ENCODE assay signal across 22 cellular contexts in the genomic region with DNA sequence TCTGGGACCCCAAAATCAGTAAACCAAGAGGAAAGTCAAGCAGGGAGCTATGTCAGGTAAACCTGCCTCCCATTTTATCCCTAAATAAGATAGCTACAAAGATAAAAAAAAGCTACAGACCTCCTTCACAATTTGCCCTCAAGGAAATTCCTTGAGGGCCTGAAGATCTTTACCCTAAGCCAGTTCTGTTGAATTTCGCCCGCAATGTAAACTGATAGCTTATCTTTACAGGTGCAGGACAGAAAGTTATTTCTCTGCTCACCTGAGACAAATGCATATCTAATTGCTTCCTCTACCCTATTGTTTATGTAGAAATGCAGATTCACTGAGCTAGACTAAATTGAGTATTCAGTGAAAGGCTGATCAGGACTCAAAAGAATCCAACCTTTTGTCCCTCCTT.
DNase-seq lines count a peak whose midpoint lies in the region; ATAC-seq and TF ChIP-seq lines count a peak whose summit lies in the region.
"Had no signal": no experiment of that assay in that cellular context is flagged by ENCODE, and none has a peak within 500 bp of the region (broad histone marks: within the 10 kb centered on the region; RNA-seq: fewer than 3 reads in every experiment).

No MANE protein-coding gene starts in this region.

- no peak overlapping the region for H3K4me2 ChIP-seq in trophoblast cell (ENCODE audit: low read length)
- H3K4me2 ChIP-seq: A549 had no signal

- no peak overlapping the region for H2AFZ ChIP-seq in trophoblast cell (ENCODE audit: insufficient read depth, low read length, poor library complexity)

- no peaks in the 10 kb centered on the region for H3K27me3 ChIP-seq in trophoblast cell (ENCODE audit: insufficient read depth, low read length)
- H3K27me3 ChIP-seq: BE2C; BLaER1 treated with 17β-estradiol and CSF1 and Interleukin-3, amounts not matched to agents 10 nM and 100 nM had no signal

- H3K4me3 Mint-ChIP-seq in WTC11 = no peak overlapping the region
- H3K4me3 Mint-ChIP-seq: CD14-positive monocyte; CD4-positive, alpha-beta T cell; CD8-positive, alpha-beta memory T cell had no signal

- no peaks in the 10 kb centered on the region for H3K9me3 ChIP-seq in trophoblast cell (ENCODE audit: insufficient read depth, low read depth, low read length)
- H3K9me3 ChIP-seq: A549; BE2C; BLaER1 treated with 17β-estradiol and CSF1 and Interleukin-3, amounts not matched to agents 10 nM and 100 nM had no signal

- no peak overlapping the region for H3K14ac ChIP-seq in trophoblast cell (ENCODE audit: low read length)

- H2BK120ac ChIP-seq in trophoblast cell (ENCODE audit: insufficient read depth, low read length, poor library complexity) = no peak overlapping the region

- peaks cover 36% of the 10 kb centered on the region for H3K4me1 Mint-ChIP-seq in WTC11
- H3K4me1 Mint-ChIP-seq: CD8-positive, alpha-beta memory T cell had no signal

- H3K36me3 ChIP-seq in trophoblast cell (ENCODE audit: control insufficient read depth in 1 of 2, insufficient read depth in 2 of 2, low read length in 2 of 2) = no peaks in the 10 kb centered on the region
- H3K36me3 ChIP-seq: BE2C; BLaER1 treated with 17β-estradiol and CSF1 and Interleukin-3, amounts not matched to agents 10 nM and 100 nM had no signal

- peak; percentile 29 for DNase-seq in ELF-1 (ENCODE audit: low read depth, low spot score)
- DNase-seq in WTC11 (ENCODE audit: low spot score) = no peak
- no peak for DNase-seq in left colon
- DNase-seq in trophoblast cell = peak; percentile 16 to 69
- DNase-seq in activated gamma-delta T cell treated with Interleukin-2 at 50 U/mL for 16 hours = no peak
- no peak for DNase-seq in foreskin fibroblast
- DNase-seq: 8988T; ACHN; BE2C; Calu3; CD4-positive, alpha-beta T cell; CD8-positive, alpha-beta memory T cell; DMS153; DND-41; GDM1; H7; HCEC 1CT had no signal

- no peak overlapping the region for H3K27ac ChIP-seq in trophoblast cell (ENCODE audit: low read depth, low read length)
- H3K27ac ChIP-seq: A549; BLaER1 treated with 17β-estradiol and CSF1 and Interleukin-3, amounts not matched to agents 10 nM and 100 nM had no signal

- H3K4me3 ChIP-seq in trophoblast cell (ENCODE audit: low read depth, low read length) = no peak overlapping the region
- no peak overlapping the region for H3K4me3 ChIP-seq in foreskin fibroblast (ENCODE audit: low read depth in 1 of 2, low read length in 2 of 2)
- H3K4me3 ChIP-seq: A549; BLaER1 treated with 17β-estradiol and CSF1 and Interleukin-3, amounts not matched to agents 10 nM and 100 nM; GM12878 had no signal

- whole genome bisulfite sequencing in trophoblast cell (ENCODE audit: extremely low coverage, insufficient coverage, insufficient read length) = no CpG with 5 or more reads among the region's 2 CpGs

- H2BK12ac ChIP-seq in trophoblast cell (ENCODE audit: low read length) = no peak overlapping the region

- no peaks in the 10 kb centered on the region for H3K79me2 ChIP-seq in trophoblast cell (ENCODE audit: control insufficient read depth, insufficient read depth, low read length, poor library complexity)

- no peak overlapping the region for H3K4ac ChIP-seq in trophoblast cell (ENCODE audit: low read depth, low read length)

- H4K12ac ChIP-seq in trophoblast cell (ENCODE audit: low read depth, low read length) = no peak overlapping the region

- H4K8ac ChIP-seq in trophoblast cell (ENCODE audit: low read depth, low read length) = no peak overlapping the region

- CTCF ChIA-PET in WTC11 (lab: Charles Lee) = interaction anchor here (1.3 kb wide), 1 partner anchor 1382 kb away, joined by 3 read pairs; no protein-coding TSS in a partner anchor

- H2BK5ac ChIP-seq in trophoblast cell (ENCODE audit: low read depth, low read length, poor library complexity) = no peak overlapping the region

- H4K91ac ChIP-seq in trophoblast cell (ENCODE audit: low read depth, low read length) = no peak overlapping the region

- H3K36me3 Mint-ChIP-seq in WTC11 = no peaks in the 10 kb centered on the region
- H3K36me3 Mint-ChIP-seq: CD14-positive monocyte; CD8-positive, alpha-beta memory T cell had no signal

- no peak overlapping the region for H3K9ac ChIP-seq in trophoblast cell (ENCODE audit: low read length)
- H3K9ac ChIP-seq: BLaER1 treated with 17β-estradiol and CSF1 and Interleukin-3, amounts not matched to agents 10 nM and 100 nM had no signal

- POLR2A ChIA-PET in WTC11 (lab: Charles Lee) = no interaction called here

- peak overlapping the region; percentile 3 for H3K27ac Mint-ChIP-seq in WTC11
- H3K27ac Mint-ChIP-seq: CD14-positive monocyte; CD4-positive, alpha-beta T cell; CD8-positive, alpha-beta memory T cell had no signal

- intact Hi-C loops in left colon (cut with DNase I, micrococcal nuclease) = no loop called here

- ATAC-seq in WTC11 (peak; percentile 52), left colon (peak; percentile 83), HG02623 (IDR thresholded peaks at IDR 0.05; ENCODE audit: unreplicated experiment) (no peak)
- ATAC-seq: A549, GM12878 had no signal

- H2AK5ac ChIP-seq in trophoblast cell (ENCODE audit: low read length) = no peak overlapping the region

- H3K4me1 ChIP-seq in trophoblast cell (ENCODE audit: control insufficient read depth in 1 of 2, insufficient read depth in 2 of 2, low read length in 2 of 2) = peaks cover 0 to 2% of the 10 kb centered on the region in 2 experiments
- H3K4me1 ChIP-seq: BE2C had no signal

- no peaks in the 10 kb centered on the region for H3K27me3 Mint-ChIP-seq in WTC11 (ENCODE audit: low read depth)
- H3K27me3 Mint-ChIP-seq: CD4-positive, alpha-beta T cell; CD8-positive, alpha-beta memory T cell had no signal

- no peak for TF ChIP-seq CTCF in WTC11 (IDR thresholded peaks at IDR 0.05)
- TF ChIP-seq CTCF in foreskin fibroblast (IDR thresholded peaks at IDR 0.05; ENCODE audit: low read depth, low read length) = no peak

- no peak overlapping the region for H3K18ac ChIP-seq in trophoblast cell (ENCODE audit: low read length)

- no peak overlapping the region for H3K23ac ChIP-seq in trophoblast cell (ENCODE audit: low read length)

- peaks cover under 1% of the 10 kb centered on the region; the same call in 1 of the 2 replicates for H3K9me3 Mint-ChIP-seq in WTC11

- H3K79me1 ChIP-seq in trophoblast cell (ENCODE audit: low read length) = no peaks in the 10 kb centered on the region

TF ChIP-seq in WTC11, 78 proteins besides CTCF, POLR2A, EP300 and RAD21:
- TF ChIP-seq TEAD4 (CRISPR knock-in tag; IDR thresholded peaks at IDR 0.05) (no peak), ETV6 (CRISPR knock-in tag; IDR thresholded peaks at IDR 0.05) (no peak), CBFB (CRISPR knock-in tag; IDR thresholded peaks at IDR 0.05; ENCODE audit: low read depth) (no peak), NFE2L1 (CRISPR knock-in tag; IDR thresholded peaks at IDR 0.05) (no peak), ZNF317 (CRISPR knock-in tag; IDR thresholded peaks at IDR 0.05; ENCODE audit: borderline replicate concordance, low read depth) (no peak)
- TF ChIP-seq, protein P1, sequence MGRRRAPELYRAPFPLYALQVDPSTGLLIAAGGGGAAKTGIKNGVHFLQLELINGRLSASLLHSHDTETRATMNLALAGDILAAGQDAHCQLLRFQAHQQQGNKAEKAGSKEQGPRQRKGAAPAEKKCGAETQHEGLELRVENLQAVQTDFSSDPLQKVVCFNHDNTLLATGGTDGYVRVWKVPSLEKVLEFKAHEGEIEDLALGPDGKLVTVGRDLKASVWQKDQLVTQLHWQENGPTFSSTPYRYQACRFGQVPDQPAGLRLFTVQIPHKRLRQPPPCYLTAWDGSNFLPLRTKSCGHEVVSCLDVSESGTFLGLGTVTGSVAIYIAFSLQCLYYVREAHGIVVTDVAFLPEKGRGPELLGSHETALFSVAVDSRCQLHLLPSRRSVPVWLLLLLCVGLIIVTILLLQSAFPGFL (CRISPR knock-in tag; IDR thresholded peaks at IDR 0.05; ENCODE audit: borderline replicate concordance) = no peak

Comparison
In these comparisons a context has a peak if more than half of its experiments do, and no peak if none do; other contexts are left out.
1. DNase-seq: peak in ELF-1 (single experiment) and trophoblast cell (2 of 2); none in WTC11 (single experiment), left colon (0 of 2), activated gamma-delta T cell treated with Interleukin-2 at 50 U/mL for 16 hours (single experiment) and foreskin fibroblast (0 of 2).